2 cellular contexts compared by ENCODE assay signal in the genomic region with DNA sequence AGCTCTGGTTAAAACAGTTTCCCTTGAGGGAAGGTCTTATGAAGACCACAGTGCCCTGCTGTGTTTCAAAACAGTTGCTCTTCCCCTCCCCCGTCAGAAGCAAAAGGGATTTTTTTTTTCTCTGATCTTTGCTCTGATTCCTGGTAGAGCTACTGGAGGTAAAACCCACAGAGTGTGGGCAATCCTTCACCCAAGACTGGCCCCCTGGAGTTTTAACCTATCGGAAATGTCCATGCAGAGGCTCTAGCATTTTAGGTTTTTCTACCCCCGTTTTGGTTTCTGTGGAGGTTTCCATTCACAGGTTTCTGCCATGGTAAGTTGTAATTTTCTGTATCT.
TF ChIP-seq lines count a peak whose summit lies in the region.

No MANE protein-coding gene starts in this region.

TF ChIP-seq in GM23338, 12 proteins besides CTCF, POLR2A, EP300 and RAD21 (continues in another document):
- no peak for TF ChIP-seq ZNF114 (CRISPR knock-in tag; IDR thresholded peaks at IDR 0.05)
- no peak for TF ChIP-seq EZH2phosphoT487 (IDR thresholded peaks at IDR 0.05; ENCODE audit: unreplicated experiment)
- TF ChIP-seq NANOG (IDR thresholded peaks at IDR 0.05; ENCODE audit: borderline replicate concordance): no peak
- no peak for TF ChIP-seq ZNF331 (CRISPR knock-in tag; IDR thresholded peaks at IDR 0.05; ENCODE audit: low read depth)
- TF ChIP-seq, protein P1, sequence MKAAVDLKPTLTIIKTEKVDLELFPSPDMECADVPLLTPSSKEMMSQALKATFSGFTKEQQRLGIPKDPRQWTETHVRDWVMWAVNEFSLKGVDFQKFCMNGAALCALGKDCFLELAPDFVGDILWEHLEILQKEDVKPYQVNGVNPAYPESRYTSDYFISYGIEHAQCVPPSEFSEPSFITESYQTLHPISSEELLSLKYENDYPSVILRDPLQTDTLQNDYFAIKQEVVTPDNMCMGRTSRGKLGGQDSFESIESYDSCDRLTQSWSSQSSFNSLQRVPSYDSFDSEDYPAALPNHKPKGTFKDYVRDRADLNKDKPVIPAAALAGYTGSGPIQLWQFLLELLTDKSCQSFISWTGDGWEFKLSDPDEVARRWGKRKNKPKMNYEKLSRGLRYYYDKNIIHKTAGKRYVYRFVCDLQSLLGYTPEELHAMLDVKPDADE (IDR thresholded peaks at IDR 0.05): no peak
- TF ChIP-seq, protein P2, sequence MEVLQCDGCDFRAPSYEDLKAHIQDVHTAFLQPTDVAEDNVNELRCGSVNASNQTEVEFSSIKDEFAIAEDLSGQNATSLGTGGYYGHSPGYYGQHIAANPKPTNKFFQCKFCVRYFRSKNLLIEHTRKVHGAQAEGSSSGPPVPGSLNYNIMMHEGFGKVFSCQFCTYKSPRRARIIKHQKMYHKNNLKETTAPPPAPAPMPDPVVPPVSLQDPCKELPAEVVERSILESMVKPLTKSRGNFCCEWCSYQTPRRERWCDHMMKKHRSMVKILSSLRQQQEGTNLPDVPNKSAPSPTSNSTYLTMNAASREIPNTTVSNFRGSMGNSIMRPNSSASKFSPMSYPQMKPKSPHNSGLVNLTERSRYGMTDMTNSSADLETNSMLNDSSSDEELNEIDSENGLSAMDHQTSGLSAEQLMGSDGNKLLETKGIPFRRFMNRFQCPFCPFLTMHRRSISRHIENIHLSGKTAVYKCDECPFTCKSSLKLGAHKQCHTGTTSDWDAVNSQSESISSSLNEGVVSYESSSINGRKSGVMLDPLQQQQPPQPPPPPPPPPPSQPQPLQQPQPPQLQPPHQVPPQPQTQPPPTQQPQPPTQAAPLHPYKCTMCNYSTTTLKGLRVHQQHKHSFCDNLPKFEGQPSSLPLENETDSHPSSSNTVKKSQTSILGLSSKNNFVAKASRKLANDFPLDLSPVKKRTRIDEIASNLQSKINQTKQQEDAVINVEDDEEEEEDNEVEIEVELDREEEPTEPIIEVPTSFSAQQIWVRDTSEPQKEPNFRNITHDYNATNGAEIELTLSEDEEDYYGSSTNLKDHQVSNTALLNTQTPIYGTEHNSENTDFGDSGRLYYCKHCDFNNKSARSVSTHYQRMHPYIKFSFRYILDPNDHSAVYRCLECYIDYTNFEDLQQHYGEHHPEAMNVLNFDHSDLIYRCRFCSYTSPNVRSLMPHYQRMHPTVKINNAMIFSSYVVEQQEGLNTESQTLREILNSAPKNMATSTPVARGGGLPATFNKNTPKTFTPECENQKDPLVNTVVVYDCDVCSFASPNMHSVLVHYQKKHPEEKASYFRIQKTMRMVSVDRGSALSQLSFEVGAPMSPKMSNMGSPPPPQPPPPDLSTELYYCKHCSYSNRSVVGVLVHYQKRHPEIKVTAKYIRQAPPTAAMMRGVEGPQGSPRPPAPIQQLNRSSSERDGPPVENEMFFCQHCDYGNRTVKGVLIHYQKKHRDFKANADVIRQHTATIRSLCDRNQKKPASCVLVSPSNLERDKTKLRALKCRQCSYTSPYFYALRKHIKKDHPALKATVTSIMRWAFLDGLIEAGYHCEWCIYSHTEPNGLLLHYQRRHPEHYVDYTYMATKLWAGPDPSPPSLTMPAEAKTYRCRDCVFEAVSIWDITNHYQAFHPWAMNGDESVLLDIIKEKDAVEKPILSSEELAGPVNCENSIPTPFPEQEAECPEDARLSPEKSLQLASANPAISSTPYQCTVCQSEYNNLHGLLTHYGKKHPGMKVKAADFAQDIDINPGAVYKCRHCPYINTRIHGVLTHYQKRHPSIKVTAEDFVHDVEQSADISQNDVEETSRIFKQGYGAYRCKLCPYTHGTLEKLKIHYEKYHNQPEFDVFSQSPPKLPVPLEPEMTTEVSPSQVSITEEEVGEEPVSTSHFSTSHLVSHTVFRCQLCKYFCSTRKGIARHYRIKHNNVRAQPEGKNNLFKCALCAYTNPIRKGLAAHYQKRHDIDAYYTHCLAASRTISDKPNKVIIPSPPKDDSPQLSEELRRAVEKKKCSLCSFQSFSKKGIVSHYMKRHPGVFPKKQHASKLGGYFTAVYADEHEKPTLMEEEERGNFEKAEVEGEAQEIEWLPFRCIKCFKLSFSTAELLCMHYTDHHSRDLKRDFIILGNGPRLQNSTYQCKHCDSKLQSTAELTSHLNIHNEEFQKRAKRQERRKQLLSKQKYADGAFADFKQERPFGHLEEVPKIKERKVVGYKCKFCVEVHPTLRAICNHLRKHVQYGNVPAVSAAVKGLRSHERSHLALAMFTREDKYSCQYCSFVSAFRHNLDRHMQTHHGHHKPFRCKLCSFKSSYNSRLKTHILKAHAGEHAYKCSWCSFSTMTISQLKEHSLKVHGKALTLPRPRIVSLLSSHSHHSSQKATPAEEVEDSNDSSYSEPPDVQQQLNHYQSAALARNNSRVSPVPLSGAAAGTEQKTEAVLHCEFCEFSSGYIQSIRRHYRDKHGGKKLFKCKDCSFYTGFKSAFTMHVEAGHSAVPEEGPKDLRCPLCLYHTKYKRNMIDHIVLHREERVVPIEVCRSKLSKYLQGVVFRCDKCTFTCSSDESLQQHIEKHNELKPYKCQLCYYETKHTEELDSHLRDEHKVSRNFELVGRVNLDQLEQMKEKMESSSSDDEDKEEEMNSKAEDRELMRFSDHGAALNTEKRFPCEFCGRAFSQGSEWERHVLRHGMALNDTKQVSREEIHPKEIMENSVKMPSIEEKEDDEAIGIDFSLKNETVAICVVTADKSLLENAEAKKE (CRISPR knock-in tag; IDR thresholded peaks at IDR 0.05): no peak
- no peak for TF ChIP-seq EZH2 (IDR thresholded peaks at IDR 0.05; ENCODE audit: low read depth, unreplicated experiment)
- TF ChIP-seq POLR2AphosphoS5 (IDR thresholded peaks at IDR 0.05; ENCODE audit: low read depth): no peak
- TF ChIP-seq JUNB (IDR thresholded peaks at IDR 0.05; ENCODE audit: unreplicated experiment): no peak
- no peak for TF ChIP-seq CREB1 (CRISPR knock-in tag; IDR thresholded peaks at IDR 0.05; ENCODE audit: low read depth)
- TF ChIP-seq STAT1 (IDR thresholded peaks at IDR 0.05; ENCODE audit: unreplicated experiment): no peak

TF ChIP-seq in H1, 55 proteins besides CTCF, POLR2A, EP300 and RAD21:
- no peak for TF ChIP-seq TAF1 (IDR thresholded peaks at IDR 0.05; ENCODE audit: low read depth, low read length)
- TF ChIP-seq CTBP2 (IDR thresholded peaks at IDR 0.05; ENCODE audit: borderline replicate concordance, insufficient read depth, insufficient read length, low read length): no peak
- TF ChIP-seq CHD2 (IDR thresholded peaks at IDR 0.05; ENCODE audit: low read length): no peak
- no peak for TF ChIP-seq BCL11A (IDR thresholded peaks at IDR 0.05; ENCODE audit: low read depth in 2 of 2, low read length in 2 of 2)
- no peak for TF ChIP-seq TCF12 (IDR thresholded peaks at IDR 0.05; ENCODE audit: low read depth, low read length)
- no peak for TF ChIP-seq CREB1 (IDR thresholded peaks at IDR 0.05)
- TF ChIP-seq, protein P3, sequence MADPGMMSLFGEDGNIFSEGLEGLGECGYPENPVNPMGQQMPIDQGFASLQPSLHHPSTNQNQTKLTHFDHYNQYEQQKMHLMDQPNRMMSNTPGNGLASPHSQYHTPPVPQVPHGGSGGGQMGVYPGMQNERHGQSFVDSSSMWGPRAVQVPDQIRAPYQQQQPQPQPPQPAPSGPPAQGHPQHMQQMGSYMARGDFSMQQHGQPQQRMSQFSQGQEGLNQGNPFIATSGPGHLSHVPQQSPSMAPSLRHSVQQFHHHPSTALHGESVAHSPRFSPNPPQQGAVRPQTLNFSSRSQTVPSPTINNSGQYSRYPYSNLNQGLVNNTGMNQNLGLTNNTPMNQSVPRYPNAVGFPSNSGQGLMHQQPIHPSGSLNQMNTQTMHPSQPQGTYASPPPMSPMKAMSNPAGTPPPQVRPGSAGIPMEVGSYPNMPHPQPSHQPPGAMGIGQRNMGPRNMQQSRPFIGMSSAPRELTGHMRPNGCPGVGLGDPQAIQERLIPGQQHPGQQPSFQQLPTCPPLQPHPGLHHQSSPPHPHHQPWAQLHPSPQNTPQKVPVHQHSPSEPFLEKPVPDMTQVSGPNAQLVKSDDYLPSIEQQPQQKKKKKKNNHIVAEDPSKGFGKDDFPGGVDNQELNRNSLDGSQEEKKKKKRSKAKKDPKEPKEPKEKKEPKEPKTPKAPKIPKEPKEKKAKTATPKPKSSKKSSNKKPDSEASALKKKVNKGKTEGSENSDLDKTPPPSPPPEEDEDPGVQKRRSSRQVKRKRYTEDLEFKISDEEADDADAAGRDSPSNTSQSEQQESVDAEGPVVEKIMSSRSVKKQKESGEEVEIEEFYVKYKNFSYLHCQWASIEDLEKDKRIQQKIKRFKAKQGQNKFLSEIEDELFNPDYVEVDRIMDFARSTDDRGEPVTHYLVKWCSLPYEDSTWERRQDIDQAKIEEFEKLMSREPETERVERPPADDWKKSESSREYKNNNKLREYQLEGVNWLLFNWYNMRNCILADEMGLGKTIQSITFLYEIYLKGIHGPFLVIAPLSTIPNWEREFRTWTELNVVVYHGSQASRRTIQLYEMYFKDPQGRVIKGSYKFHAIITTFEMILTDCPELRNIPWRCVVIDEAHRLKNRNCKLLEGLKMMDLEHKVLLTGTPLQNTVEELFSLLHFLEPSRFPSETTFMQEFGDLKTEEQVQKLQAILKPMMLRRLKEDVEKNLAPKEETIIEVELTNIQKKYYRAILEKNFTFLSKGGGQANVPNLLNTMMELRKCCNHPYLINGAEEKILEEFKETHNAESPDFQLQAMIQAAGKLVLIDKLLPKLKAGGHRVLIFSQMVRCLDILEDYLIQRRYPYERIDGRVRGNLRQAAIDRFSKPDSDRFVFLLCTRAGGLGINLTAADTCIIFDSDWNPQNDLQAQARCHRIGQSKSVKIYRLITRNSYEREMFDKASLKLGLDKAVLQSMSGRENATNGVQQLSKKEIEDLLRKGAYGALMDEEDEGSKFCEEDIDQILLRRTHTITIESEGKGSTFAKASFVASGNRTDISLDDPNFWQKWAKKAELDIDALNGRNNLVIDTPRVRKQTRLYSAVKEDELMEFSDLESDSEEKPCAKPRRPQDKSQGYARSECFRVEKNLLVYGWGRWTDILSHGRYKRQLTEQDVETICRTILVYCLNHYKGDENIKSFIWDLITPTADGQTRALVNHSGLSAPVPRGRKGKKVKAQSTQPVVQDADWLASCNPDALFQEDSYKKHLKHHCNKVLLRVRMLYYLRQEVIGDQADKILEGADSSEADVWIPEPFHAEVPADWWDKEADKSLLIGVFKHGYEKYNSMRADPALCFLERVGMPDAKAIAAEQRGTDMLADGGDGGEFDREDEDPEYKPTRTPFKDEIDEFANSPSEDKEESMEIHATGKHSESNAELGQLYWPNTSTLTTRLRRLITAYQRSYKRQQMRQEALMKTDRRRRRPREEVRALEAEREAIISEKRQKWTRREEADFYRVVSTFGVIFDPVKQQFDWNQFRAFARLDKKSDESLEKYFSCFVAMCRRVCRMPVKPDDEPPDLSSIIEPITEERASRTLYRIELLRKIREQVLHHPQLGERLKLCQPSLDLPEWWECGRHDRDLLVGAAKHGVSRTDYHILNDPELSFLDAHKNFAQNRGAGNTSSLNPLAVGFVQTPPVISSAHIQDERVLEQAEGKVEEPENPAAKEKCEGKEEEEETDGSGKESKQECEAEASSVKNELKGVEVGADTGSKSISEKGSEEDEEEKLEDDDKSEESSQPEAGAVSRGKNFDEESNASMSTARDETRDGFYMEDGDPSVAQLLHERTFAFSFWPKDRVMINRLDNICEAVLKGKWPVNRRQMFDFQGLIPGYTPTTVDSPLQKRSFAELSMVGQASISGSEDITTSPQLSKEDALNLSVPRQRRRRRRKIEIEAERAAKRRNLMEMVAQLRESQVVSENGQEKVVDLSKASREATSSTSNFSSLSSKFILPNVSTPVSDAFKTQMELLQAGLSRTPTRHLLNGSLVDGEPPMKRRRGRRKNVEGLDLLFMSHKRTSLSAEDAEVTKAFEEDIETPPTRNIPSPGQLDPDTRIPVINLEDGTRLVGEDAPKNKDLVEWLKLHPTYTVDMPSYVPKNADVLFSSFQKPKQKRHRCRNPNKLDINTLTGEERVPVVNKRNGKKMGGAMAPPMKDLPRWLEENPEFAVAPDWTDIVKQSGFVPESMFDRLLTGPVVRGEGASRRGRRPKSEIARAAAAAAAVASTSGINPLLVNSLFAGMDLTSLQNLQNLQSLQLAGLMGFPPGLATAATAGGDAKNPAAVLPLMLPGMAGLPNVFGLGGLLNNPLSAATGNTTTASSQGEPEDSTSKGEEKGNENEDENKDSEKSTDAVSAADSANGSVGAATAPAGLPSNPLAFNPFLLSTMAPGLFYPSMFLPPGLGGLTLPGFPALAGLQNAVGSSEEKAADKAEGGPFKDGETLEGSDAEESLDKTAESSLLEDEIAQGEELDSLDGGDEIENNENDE (IDR thresholded peaks at IDR 0.05; ENCODE audit: insufficient replicate concordance, low read length): no peak
- no peak for TF ChIP-seq GABPA (IDR thresholded peaks at IDR 0.05; ENCODE audit: borderline replicate concordance, insufficient read depth, low read length)
TF ChIP-seq in H1: peak in this region for 0.
